Comparison of ENCODE assay signal across 22 cellular contexts in the genomic region with DNA sequence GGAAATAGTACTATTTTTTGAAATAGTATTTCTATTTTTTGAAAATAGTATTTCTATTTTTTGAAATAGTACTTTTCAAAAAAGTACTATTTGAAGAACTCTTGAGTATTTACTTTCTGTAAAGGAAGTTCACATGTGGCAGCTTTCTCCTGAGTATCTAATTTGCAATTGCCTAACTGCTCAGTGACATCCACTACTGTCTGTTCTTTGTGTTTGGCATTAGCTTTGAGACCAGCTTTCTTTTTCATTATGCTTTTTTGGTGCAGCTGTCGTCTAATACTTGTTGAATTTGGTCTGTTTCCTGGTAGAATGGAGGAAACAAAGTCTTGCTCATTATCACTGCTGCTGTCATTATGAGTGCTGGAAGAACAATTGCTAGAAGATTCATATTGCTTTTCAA.
DNase-seq lines count a peak whose midpoint lies in the region; ATAC-seq and TF ChIP-seq lines count a peak whose summit lies in the region.
"Had no signal": no experiment of that assay in that cellular context is flagged by ENCODE, and none has a peak within 500 bp of the region (broad histone marks: within the 10 kb centered on the region; RNA-seq: fewer than 3 reads in every experiment).

No MANE protein-coding gene starts in this region.

- peaks cover 6% of the 10 kb centered on the region; the same call in 1 of the 2 replicates for H3K79me2 ChIP-seq in H9 (ENCODE audit: insufficient read depth, low read length)
- H3K79me2 ChIP-seq in OCI-LY7 (ENCODE audit: insufficient read depth, low read depth, low read length) = no peaks in the 10 kb centered on the region

- no peak overlapping the region for H3K23ac ChIP-seq in H9 (ENCODE audit: insufficient read length, low read depth, low read length)

- H3K27ac ChIP-seq in H9 (ENCODE audit: insufficient read length, low read depth, low read length) (no peak overlapping the region), OCI-LY7 (ENCODE audit: low read depth, low read length, poor library complexity, severe bottlenecking) (no peak overlapping the region)
- H3K27ac ChIP-seq: Peyer's patch, SJSA1 had no signal

- BruUV-seq in OCI-LY7 (replicated peaks; lab: Mats Ljungman, UMichigan) = no TSS peak

- no peaks in the 10 kb centered on the region for H3K79me1 ChIP-seq in H9 (ENCODE audit: insufficient read depth, low read depth, low read length, poor library complexity, severe bottlenecking)

- no peak overlapping the region for H2BK20ac ChIP-seq in H9 (ENCODE audit: low read depth, low read length, poor library complexity, severe bottlenecking)

- H3K27me3 ChIP-seq in H9 (ENCODE audit: insufficient read depth, low read length) = no peaks in the 10 kb centered on the region
- H3K27me3 ChIP-seq: MG63, Peyer's patch, SJSA1 had no signal

- no peak overlapping the region for H3T11ph ChIP-seq in H9 (ENCODE audit: low read length)

- no peak for ATAC-seq in Right ventricle myocardium inferior
- ATAC-seq in GM19351 (IDR thresholded peaks at IDR 0.05; ENCODE audit: unreplicated experiment) = no peak

- no peak for TF ChIP-seq CTCF in H9 (conservative IDR thresholded peaks at IDR 0.05)
- no peak for TF ChIP-seq CTCF in brain (conservative IDR thresholded peaks at IDR 0.05)
- TF ChIP-seq CTCF in OCI-LY7 (conservative IDR thresholded peaks at IDR 0.05; ENCODE audit: low read length) = no peak

- H3K4me3 Mint-ChIP-seq in H9 = no peak overlapping the region
- no peak overlapping the region for H3K4me3 Mint-ChIP-seq in brain
- H3K4me3 Mint-ChIP-seq: CD8-positive, alpha-beta memory T cell had no signal

- H3K9ac ChIP-seq in H9 (ENCODE audit: extremely low read depth, insufficient read length, low read length) = no peak overlapping the region

- peak overlapping the region; percentile 48 to 98 (median 66); a peak in 6 of 7 replicates for H3K27ac Mint-ChIP-seq in H9
- peak overlapping the region in 3 of 5 experiments; percentile 14 to 76 (median 34) for H3K27ac Mint-ChIP-seq in brain
- H3K27ac Mint-ChIP-seq: CD8-positive, alpha-beta memory T cell had no signal

- CTCF ChIA-PET in OCI-LY7 (lab: Charles Lee; ENCODE audit: unreplicated experiment) = no interaction called here

- no peak overlapping the region for H2BK5ac ChIP-seq in H9 (ENCODE audit: insufficient read length, low read length)

- H2AFZ ChIP-seq in H9 (ENCODE audit: low read length) (no peak overlapping the region), OCI-LY7 (ENCODE audit: low read length) (no peak overlapping the region)

- H3K4me1 Mint-ChIP-seq in H9 (peaks cover 67 to 74% of the 10 kb centered on the region in 2 experiments), brain (peaks cover 20% of the 10 kb centered on the region)
- H3K4me1 Mint-ChIP-seq: CD8-positive, alpha-beta memory T cell had no signal

- no peak overlapping the region for H4K5ac ChIP-seq in H9 (ENCODE audit: insufficient read length, low read depth, low read length)

- H4K91ac ChIP-seq in H9 (ENCODE audit: insufficient read length, low read depth, low read length) = no peak overlapping the region

- H3K4me2 ChIP-seq in H9 (ENCODE audit: insufficient read depth, insufficient read length, low read length) (no peak overlapping the region), OCI-LY7 (ENCODE audit: low read length) (no peak overlapping the region)

- H3K56ac ChIP-seq in H9 (ENCODE audit: insufficient read length, low read depth, low read length) = no peak overlapping the region

- DNase-seq in H9 (no peak), myocyte (ENCODE audit: low read depth) (peak; percentile 20), NCI-H1436 (lab: John Stamatoyannopoulos, UW) (no peak), Right ventricle myocardium inferior (ENCODE audit: missing footprints) (no peak), OCI-LY7 (ENCODE audit: low spot score) (no peak)
- DNase-seq: C1 segment of cervical spinal cord; CD8-positive, alpha-beta memory T cell; DMS53; GDM1; HCEC 1CT; Karpas-422; MG63; NCI-H1417 treated with DMSO at 0.1 percent for 48 hours; NCI-H187 treated with DMSO at 0.1 percent for 48 hours; NCI-H2227 treated with DMSO at 0.1 percent for 48 hours; NCI-H524; NCI-H774; Peyer's patch; T-helper 1 cell had no signal

- H4K20me1 ChIP-seq in H9 (ENCODE audit: control insufficient read depth, insufficient read depth, insufficient read length) (no peaks in the 10 kb centered on the region), OCI-LY7 (ENCODE audit: insufficient read depth, low read length) (no peaks in the 10 kb centered on the region)

- H3K27me3 Mint-ChIP-seq in H9 (ENCODE audit: low read depth) (no peaks in the 10 kb centered on the region; the same call in 1 of the 2 replicates), brain (no peaks in the 10 kb centered on the region)
- H3K27me3 Mint-ChIP-seq: CD8-positive, alpha-beta memory T cell had no signal

- H3K9me3 Mint-ChIP-seq in H9 (no peaks in the 10 kb centered on the region; a peak in 1 of 5 replicates), brain (peaks cover 0 to 7% (median 4%) of the 10 kb centered on the region in 5 experiments)

- H3K4ac ChIP-seq in H9 (ENCODE audit: low read depth, low read length) = no peak overlapping the region

- H3K9me3 ChIP-seq in H9 (ENCODE audit: control insufficient read depth, low read depth, low read length) (no peaks in the 10 kb centered on the region), OCI-LY7 (ENCODE audit: low read length) (no peaks in the 10 kb centered on the region)
- H3K9me3 ChIP-seq: MG63, Peyer's patch, SJSA1 had no signal

- no peak overlapping the region for H3K14ac ChIP-seq in H9 (ENCODE audit: insufficient read depth, low read length)

- intact Hi-C loops in Right ventricle myocardium inferior (cut with DNase I) = no loop called here
- intact Hi-C loops in OCI-LY7 (cut with micrococcal nuclease; ENCODE audit: unreplicated experiment) = no loop called here

- H3K9me2 ChIP-seq in OCI-LY7 (ENCODE audit: insufficient read depth, low read length) = no peaks in the 10 kb centered on the region

- H3K36me3 Mint-ChIP-seq in H9 (ENCODE audit: insufficient read depth in 1 of 3, low read depth in 3 of 3) (peaks cover 16 to 31% (median 30%) of the 10 kb centered on the region in 3 experiments; a peak in 6 of 7 replicates), brain (peaks cover 69% of the 10 kb centered on the region)

- H2AK5ac ChIP-seq in H9 (ENCODE audit: insufficient read length, low read length) = no peak overlapping the region

- H2BK15ac ChIP-seq in H9 (ENCODE audit: low read depth, low read length) = no peak overlapping the region

- no peak overlapping the region for H2BK12ac ChIP-seq in H9 (ENCODE audit: insufficient read length, low read depth, low read length)

- POLR2A ChIA-PET in OCI-LY7 (lab: Charles Lee) = interaction anchor here (0.7 kb wide), 1 partner anchor 124 kb away, joined by 3 read pairs; no protein-coding TSS in a partner anchor

- no peaks in the 10 kb centered on the region for H3K36me3 ChIP-seq in OCI-LY7 (ENCODE audit: insufficient read depth, low read length)
- H3K36me3 ChIP-seq: MG63, Peyer's patch had no signal

- H2BK120ac ChIP-seq in H9 (ENCODE audit: low read depth, low read length, poor library complexity, severe bottlenecking) = no peak overlapping the region

- no CpG with 5 or more reads among the region's 1 CpG for WGBS in H9 (ENCODE audit: extremely low coverage, insufficient read length, low lambda C conversion rate)

- no peak overlapping the region for H4K8ac ChIP-seq in H9 (replicated peaks; ENCODE audit: insufficient read length, low read depth, low read length)

- H3K4me1 ChIP-seq in H9 (ENCODE audit: insufficient read depth, low read length) (peaks cover 19% of the 10 kb centered on the region), OCI-LY7 (ENCODE audit: insufficient read depth, low read length, poor library complexity, severe bottlenecking) (no peaks in the 10 kb centered on the region)
- H3K4me1 ChIP-seq: Peyer's patch had no signal

- no peak overlapping the region for H3K18ac ChIP-seq in H9 (ENCODE audit: insufficient read length, low read depth, low read length)

- no peak overlapping the region for H3K4me3 ChIP-seq in OCI-LY7 (ENCODE audit: low read depth, low read length, poor library complexity, severe bottlenecking)
- H3K4me3 ChIP-seq: MG63, Peyer's patch, SJSA1 had no signal

- no peaks in the 10 kb centered on the region for H3K23me2 ChIP-seq in H9 (ENCODE audit: insufficient read length, low read depth, low read length, poor library complexity, severe bottlenecking)
